22 cellular contexts compared by ENCODE assay signal in the genomic region with DNA sequence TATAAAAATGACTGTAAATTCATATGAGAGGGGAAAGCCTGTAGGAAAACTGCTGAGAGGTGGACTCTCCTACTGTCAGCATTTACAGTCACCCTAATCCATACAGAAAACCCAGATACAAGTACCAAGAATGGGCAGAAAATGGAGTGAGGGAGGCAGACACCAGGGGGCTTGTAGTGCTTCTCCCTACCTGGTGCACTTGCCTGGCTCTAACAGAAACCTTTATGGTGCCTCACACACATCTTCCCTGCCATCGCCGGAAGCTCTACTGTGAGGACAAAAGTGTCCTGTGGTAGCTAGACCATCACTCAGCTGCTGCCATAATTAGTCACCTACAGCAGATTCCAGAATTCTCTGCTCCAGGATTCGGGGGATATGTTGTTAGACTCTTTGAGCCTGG.
"Had no signal": no experiment of that assay in that cellular context is flagged by ENCODE, and none has a peak within 500 bp of the region (broad histone marks: within the 10 kb centered on the region; RNA-seq: fewer than 3 reads in every experiment).

No MANE protein-coding gene starts in this region.

- H3K4me3 Mint-ChIP-seq: activated naive CD4-positive, alpha-beta T cell treated with anti-CD3 and anti-CD28 coated beads, Interleukin-2, amount 50 U/mL, for 24 hours; dendritic cell treated with granulocyte-macrophage colony-stimulating factor and Interleukin-4, amounts not matched to agents 40 ng/mL and 50 ng/mL, for 4 days; memory B cell; stimulated activated naive B cell treated with anti-CD40 and anti-IgM and Interleukin-4, amounts not matched to agents 10 μg/mL and 1 μg/mL and 100 μg/mL, for 72 hours had no signal

- H3K27ac ChIP-seq: body of pancreas, transverse colon, uterus, VCaP had no signal

- H3K36me3 Mint-ChIP-seq: activated naive CD4-positive, alpha-beta T cell treated with anti-CD3 and anti-CD28 coated beads, Interleukin-2, amount 50 U/mL, for 24 hours; memory B cell; stimulated activated naive B cell treated with anti-CD40 and anti-IgM and Interleukin-4, amounts not matched to agents 10 μg/mL and 1 μg/mL and 100 μg/mL, for 72 hours had no signal

- H3K4me3 ChIP-seq: body of pancreas, mucosa of descending colon, transverse colon, uterus had no signal

- H3K9me3 ChIP-seq: body of pancreas, mucosa of descending colon, transverse colon, uterus had no signal

- H3K36me3 ChIP-seq: transverse colon, uterus had no signal

- ATAC-seq: body of pancreas; mucosa of descending colon; sciatic nerve; stimulated activated naive B cell treated with anti-CD40 and anti-IgM and Interleukin-4, amounts not matched to agents 10 μg/mL and 1 μg/mL and 100 μg/mL, for 72 hours had no signal

- H3K27me3 ChIP-seq: body of pancreas, transverse colon, uterus had no signal

- H3K27me3 Mint-ChIP-seq: activated naive CD4-positive, alpha-beta T cell treated with anti-CD3 and anti-CD28 coated beads, Interleukin-2, amount 50 U/mL, for 24 hours; dendritic cell treated with granulocyte-macrophage colony-stimulating factor and Interleukin-4, amounts not matched to agents 40 ng/mL and 50 ng/mL, for 4 days; memory B cell; stimulated activated naive B cell treated with anti-CD40 and anti-IgM and Interleukin-4, amounts not matched to agents 10 μg/mL and 1 μg/mL and 100 μg/mL, for 72 hours had no signal

- DNase-seq: activated CD4-positive, alpha-beta T cell treated with anti-CD3 and anti-CD28 coated beads for 1 hour; activated gamma-delta T cell treated with Interleukin-2 at 50 U/mL for 16 hours; activated T-cell treated with anti-CD3 and anti-CD28 coated beads, Interleukin-2, amount 50 U/mL, for 1 hour; anterior cingulate cortex; body of pancreas; effector CD4-positive, alpha-beta T cell; erythroblast; foreskin fibroblast; mucosa of descending colon; occipital lobe; small intestine; stimulated activated CD4-positive, alpha-beta T cell treated with anti-CD3 and anti-CD28 coated beads, Interleukin-2, amount 100 ng/mL, for 24 hours; stimulated activated CD8-positive, alpha-beta memory T cell treated with anti-CD3 and anti-CD28 coated beads, Interleukin-4, amount 100 ng/mL, for 48 hours; stimulated activated naive B cell treated with anti-CD40 and anti-IgM and Interleukin-4, amounts not matched to agents 10 μg/mL and 1 μg/mL and 100 μg/mL, for 72 hours; T-helper 2 cell; transverse colon; uterus had no signal

- H3K9me3 Mint-ChIP-seq: activated naive CD4-positive, alpha-beta T cell treated with anti-CD3 and anti-CD28 coated beads, Interleukin-2, amount 50 U/mL, for 24 hours; dendritic cell treated with granulocyte-macrophage colony-stimulating factor and Interleukin-4, amounts not matched to agents 40 ng/mL and 50 ng/mL, for 4 days; memory B cell; stimulated activated naive B cell treated with anti-CD40 and anti-IgM and Interleukin-4, amounts not matched to agents 10 μg/mL and 1 μg/mL and 100 μg/mL, for 72 hours had no signal

- H3K4me1 ChIP-seq: body of pancreas, transverse colon, uterus had no signal

- H3K27ac Mint-ChIP-seq: activated naive CD4-positive, alpha-beta T cell treated with anti-CD3 and anti-CD28 coated beads, Interleukin-2, amount 50 U/mL, for 24 hours; dendritic cell treated with granulocyte-macrophage colony-stimulating factor and Interleukin-4, amounts not matched to agents 40 ng/mL and 50 ng/mL, for 4 days; memory B cell; stimulated activated naive B cell treated with anti-CD40 and anti-IgM and Interleukin-4, amounts not matched to agents 10 μg/mL and 1 μg/mL and 100 μg/mL, for 72 hours had no signal

- H3K4me1 Mint-ChIP-seq: activated naive CD4-positive, alpha-beta T cell treated with anti-CD3 and anti-CD28 coated beads, Interleukin-2, amount 50 U/mL, for 24 hours; memory B cell; stimulated activated naive B cell treated with anti-CD40 and anti-IgM and Interleukin-4, amounts not matched to agents 10 μg/mL and 1 μg/mL and 100 μg/mL, for 72 hours had no signal
